Comparison of ENCODE assay signal across 15 cellular contexts in the genomic region with DNA sequence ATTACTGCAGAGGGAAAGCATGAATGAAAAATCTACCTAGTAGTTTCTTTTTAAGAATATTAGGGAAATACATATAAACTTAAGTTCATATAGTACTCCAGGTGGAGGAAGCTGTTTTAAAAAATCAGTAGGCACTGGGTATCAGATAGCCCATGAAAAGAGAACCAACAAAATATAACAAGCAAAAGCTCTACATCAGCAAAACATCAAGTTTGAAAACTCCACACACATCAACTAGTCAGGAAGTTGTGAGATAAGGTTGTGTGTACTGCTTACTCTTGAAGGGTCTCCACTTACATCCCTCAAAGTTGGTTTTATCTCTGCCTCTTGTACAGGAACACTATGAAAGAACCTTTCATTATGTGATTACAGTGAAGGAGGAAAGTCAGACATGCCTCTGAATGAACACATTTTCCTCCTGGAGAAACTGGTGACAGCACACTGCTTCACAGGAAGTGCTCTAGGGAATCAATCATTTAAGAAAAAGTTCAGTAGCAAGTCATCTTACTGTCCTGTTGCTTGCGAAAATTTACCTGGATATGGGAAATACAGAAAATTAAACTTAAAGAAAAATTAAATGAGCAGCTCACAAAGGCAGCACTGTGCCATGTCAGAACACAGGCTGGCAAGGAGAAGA. TPM values are rescaled to one million over a fixed set of nuclear protein-coding genes. Genes with fewer than 3 reads are reported as not detected.
DNase-seq lines count a peak whose midpoint lies in the region; ATAC-seq and FAIRE-seq lines count a peak whose summit lies in the region.
"Had no signal": no experiment of that assay in that cellular context is flagged by ENCODE, and none has a peak within 500 bp of the region (broad histone marks: within the 10 kb centered on the region; RNA-seq: fewer than 3 reads in every experiment).

No MANE protein-coding gene starts in this region.

- H3K36me3 Mint-ChIP-seq in CD8-positive, alpha-beta memory T cell, result peaks cover 14 to 55% (median 16%) of the 10 kb centered on the region in 3 donors
- peaks cover 11% of the 10 kb centered on the region for H3K36me3 Mint-ChIP-seq in memory B cell
- peaks cover 15% of the 10 kb centered on the region for H3K36me3 Mint-ChIP-seq in activated naive CD4-positive, alpha-beta T cell treated with anti-CD3 and anti-CD28 coated beads, Interleukin-2, amount 10 ng/mL, durations not matched to agents 7 days and 5 days
- peaks cover 41% of the 10 kb centered on the region for H3K36me3 Mint-ChIP-seq in activated naive CD8-positive, alpha-beta T cell treated with anti-CD3 and anti-CD28 coated beads, Interleukin-2, amount 50 U/mL, for 24 hours (ENCODE audit: low read depth)

- POLR2A ChIA-PET in CD8-positive, alpha-beta memory T cell (lab: Charles Lee), result interaction anchor here (0.6 kb wide), 1 partner anchor 666 kb away, joined by 3 read pairs; no protein-coding TSS in a partner anchor

- H3K9ac ChIP-seq in adipocyte (ENCODE audit: low read length) (peak overlapping the region; percentile 43), subcutaneous abdominal adipose tissue (ENCODE audit: low read length in 5 of 5) (no peak overlapping the region)

- peaks cover 9% of the 10 kb centered on the region for H3K4me1 ChIP-seq in CD8-positive, alpha-beta memory T cell (ENCODE audit: insufficient read depth, low read length)
- peaks cover 43% of the 10 kb centered on the region for H3K4me1 ChIP-seq in adipocyte (ENCODE audit: control insufficient read depth, insufficient read depth, low read length)
- H3K4me1 ChIP-seq in subcutaneous abdominal adipose tissue (ENCODE audit: control insufficient read depth in 5 of 5, insufficient read depth in 5 of 5, low read length in 5 of 5), result peaks cover 0 to 11% (median 5%) of the 10 kb centered on the region in 5 donors

- H3K27ac ChIP-seq in CD8-positive, alpha-beta memory T cell (ENCODE audit: low read depth, low read length), result no peak overlapping the region
- peak overlapping the region; percentile 12 for H3K27ac ChIP-seq in subcutaneous abdominal adipose tissue (ENCODE audit: low read depth, low read length)

- peak overlapping the region in 5 of 8 donors; percentile 46 to 80 (median 50) for H3K27ac Mint-ChIP-seq in CD8-positive, alpha-beta memory T cell
- peak overlapping the region; percentile 93 for H3K27ac Mint-ChIP-seq in memory B cell
- H3K27ac Mint-ChIP-seq in activated naive CD4-positive, alpha-beta T cell treated with anti-CD3 and anti-CD28 coated beads, Interleukin-2, amount 10 ng/mL, durations not matched to agents 7 days and 5 days, result no peak overlapping the region
- no peak overlapping the region for H3K27ac Mint-ChIP-seq in activated naive CD8-positive, alpha-beta T cell treated with anti-CD3 and anti-CD28 coated beads, Interleukin-2, amount 50 U/mL, for 24 hours
- H3K27ac Mint-ChIP-seq: activated CD4-positive, alpha-beta T cell treated with anti-CD3 and anti-CD28 coated beads, Interleukin-2, amount 10 ng/mL, durations not matched to agents 7 days and 5 days had no signal

- no peak overlapping the region for H3K4me3 Mint-ChIP-seq in CD8-positive, alpha-beta memory T cell
- H3K4me3 Mint-ChIP-seq in memory B cell, result no peak overlapping the region
- H3K4me3 Mint-ChIP-seq in activated naive CD4-positive, alpha-beta T cell treated with anti-CD3 and anti-CD28 coated beads, Interleukin-2, amount 10 ng/mL, durations not matched to agents 7 days and 5 days, result no peak overlapping the region
- H3K4me3 Mint-ChIP-seq in activated naive CD8-positive, alpha-beta T cell treated with anti-CD3 and anti-CD28 coated beads, Interleukin-2, amount 50 U/mL, for 24 hours, result no peak overlapping the region
- H3K4me3 Mint-ChIP-seq: activated CD4-positive, alpha-beta T cell treated with anti-CD3 and anti-CD28 coated beads, Interleukin-2, amount 10 ng/mL, durations not matched to agents 7 days and 5 days had no signal

- H3K27me3 ChIP-seq in CD8-positive, alpha-beta memory T cell (ENCODE audit: insufficient read depth, low read length, poor library complexity, severe bottlenecking), result no peaks in the 10 kb centered on the region
- no peaks in the 10 kb centered on the region for H3K27me3 ChIP-seq in adipocyte (replicated peaks; ENCODE audit: control insufficient read depth, insufficient read depth, low read length)
- no peaks in the 10 kb centered on the region for H3K27me3 ChIP-seq in subcutaneous abdominal adipose tissue (ENCODE audit: control insufficient read depth in 5 of 5, insufficient read depth in 4 of 5, low read length in 5 of 5)

- peaks cover 15 to 28% (median 23%) of the 10 kb centered on the region in 3 donors for H3K4me1 Mint-ChIP-seq in CD8-positive, alpha-beta memory T cell
- peaks cover 12% of the 10 kb centered on the region for H3K4me1 Mint-ChIP-seq in memory B cell
- peaks cover 14% of the 10 kb centered on the region for H3K4me1 Mint-ChIP-seq in activated naive CD4-positive, alpha-beta T cell treated with anti-CD3 and anti-CD28 coated beads, Interleukin-2, amount 10 ng/mL, durations not matched to agents 7 days and 5 days
- H3K4me1 Mint-ChIP-seq in activated naive CD8-positive, alpha-beta T cell treated with anti-CD3 and anti-CD28 coated beads, Interleukin-2, amount 50 U/mL, for 24 hours, result peaks cover 16% of the 10 kb centered on the region

- H3K36me3 ChIP-seq in CD8-positive, alpha-beta memory T cell (ENCODE audit: insufficient read depth, low read length), result no peaks in the 10 kb centered on the region
- H3K36me3 ChIP-seq in adipocyte (ENCODE audit: control insufficient read depth, insufficient read depth, low read length, severe bottlenecking), result peaks cover 6% of the 10 kb centered on the region
- H3K36me3 ChIP-seq in subcutaneous abdominal adipose tissue (ENCODE audit: control insufficient read depth in 5 of 5, insufficient read depth in 5 of 5, low read length in 5 of 5), result peaks cover 0 to 8% (median 3%) of the 10 kb centered on the region in 5 donors

- H3K4me3 ChIP-seq in CD8-positive, alpha-beta memory T cell (ENCODE audit: low read length), result no peak overlapping the region
- H3K4me3 ChIP-seq in adipocyte (ENCODE audit: low read length) (no peak overlapping the region), subcutaneous abdominal adipose tissue (ENCODE audit: low read depth in 1 of 5, low read length in 5 of 5) (no peak overlapping the region)

- no peaks in the 10 kb centered on the region for H3K27me3 Mint-ChIP-seq in CD8-positive, alpha-beta memory T cell
- H3K27me3 Mint-ChIP-seq in memory B cell, result no peaks in the 10 kb centered on the region
- no peaks in the 10 kb centered on the region for H3K27me3 Mint-ChIP-seq in activated naive CD4-positive, alpha-beta T cell treated with anti-CD3 and anti-CD28 coated beads, Interleukin-2, amount 10 ng/mL, durations not matched to agents 7 days and 5 days
- no peaks in the 10 kb centered on the region for H3K27me3 Mint-ChIP-seq in activated naive CD8-positive, alpha-beta T cell treated with anti-CD3 and anti-CD28 coated beads, Interleukin-2, amount 50 U/mL, for 24 hours
- H3K27me3 Mint-ChIP-seq: activated CD4-positive, alpha-beta T cell treated with anti-CD3 and anti-CD28 coated beads, Interleukin-2, amount 10 ng/mL, durations not matched to agents 7 days and 5 days had no signal

- no peaks in the 10 kb centered on the region for H3K9me3 ChIP-seq in CD8-positive, alpha-beta memory T cell (ENCODE audit: low read length)
- H3K9me3 ChIP-seq in adipocyte (ENCODE audit: control insufficient read depth, low read length) (no peaks in the 10 kb centered on the region), subcutaneous abdominal adipose tissue (ENCODE audit: control insufficient read depth in 5 of 5, low read length in 5 of 5) (no peaks in the 10 kb centered on the region)

- DNase-seq in CD8-positive, alpha-beta memory T cell, result no peak
- DNase-seq in adipocyte (ENCODE audit: low read depth) (no peak), memory B cell (ENCODE audit: low spot score in 2 of 2) (no peak), epidermal melanocyte (ENCODE audit: insufficient read length, low spot score) (no peak), GM19239 (ENCODE audit: insufficient read length, low spot score) (no peak)
- DNase-seq in activated naive CD4-positive, alpha-beta T cell treated with anti-CD3 and anti-CD28 coated beads, Interleukin-2, amount 10 ng/mL, durations not matched to agents 7 days and 5 days, result no peak
- DNase-seq in activated naive CD8-positive, alpha-beta T cell treated with anti-CD3 and anti-CD28 coated beads, Interleukin-2, amount 50 U/mL, for 24 hours, result no peak
- DNase-seq: activated CD4-positive, alpha-beta T cell treated with anti-CD3 and anti-CD28 coated beads, Interleukin-2, amount 10 ng/mL, durations not matched to agents 7 days and 5 days; activated effector memory CD4-positive, alpha-beta T cell treated with Interleukin-2 at 50 U/mL for 16 hours; NCI-H446 treated with DMSO at 0.1 percent for 48 hours; PC-3; posterior cingulate gyrus; stimulated activated CD4-positive, alpha-beta T cell treated with anti-CD3 and anti-CD28 coated beads, Interleukin-4, amount 100 ng/mL, for 24 hours; stimulated activated naive CD4-positive, alpha-beta T cell treated with Interleukin-2 at 50 U/mL for 16 hours had no signal

- no peaks in the 10 kb centered on the region for H3K9me3 Mint-ChIP-seq in CD8-positive, alpha-beta memory T cell
- H3K9me3 Mint-ChIP-seq in memory B cell, result peaks cover 1% of the 10 kb centered on the region
- no peaks in the 10 kb centered on the region for H3K9me3 Mint-ChIP-seq in activated naive CD4-positive, alpha-beta T cell treated with anti-CD3 and anti-CD28 coated beads, Interleukin-2, amount 10 ng/mL, durations not matched to agents 7 days and 5 days
- no peaks in the 10 kb centered on the region for H3K9me3 Mint-ChIP-seq in activated naive CD8-positive, alpha-beta T cell treated with anti-CD3 and anti-CD28 coated beads, Interleukin-2, amount 50 U/mL, for 24 hours
- H3K9me3 Mint-ChIP-seq: activated CD4-positive, alpha-beta T cell treated with anti-CD3 and anti-CD28 coated beads, Interleukin-2, amount 10 ng/mL, durations not matched to agents 7 days and 5 days had no signal

- no peak for ATAC-seq in memory B cell (ENCODE audit: low read depth)
- no peak for ATAC-seq in activated naive CD8-positive, alpha-beta T cell treated with anti-CD3 and anti-CD28 coated beads, Interleukin-2, amount 50 U/mL, for 24 hours
- ATAC-seq: PC-3 had no signal

- FAIRE-seq in GM19239 (lab: Jason Lieb, UNC), result no peak

- CTCF ChIA-PET in CD8-positive, alpha-beta memory T cell (lab: Charles Lee), result interaction anchor here (1.4 kb wide), 1 partner anchor 593 kb away, joined by 3 read pairs; no protein-coding TSS in a partner anchor
- CTCF ChIA-PET in activated naive CD4-positive, alpha-beta T cell treated with anti-CD3 and anti-CD28 coated beads, Interleukin-2, amount 10 ng/mL, durations not matched to agents 7 days and 5 days (lab: Charles Lee), result interaction anchor here (1.2 to 1.6 kb wide), 5 partner anchors 18 to 565 kb away, joined by 3 to 8 read pairs (median 5); no protein-coding TSS in a partner anchor

RNA-seq across cellular contexts. Expression of gene THADA, which starts 57.7 kb away (rescaled TPM):
- 10 to 100 TPM; 45.8 to 48.7 TPM for total RNA-seq in CD8-positive, alpha-beta memory T cell
- 12.2 TPM for polyA plus RNA-seq in CD8-positive, alpha-beta memory T cell

Comparison
In these comparisons a context has a peak if more than half of its experiments do, and no peak if none do; other contexts are left out.
1. H3K27ac Mint-ChIP-seq: peak in CD8-positive, alpha-beta memory T cell (5 of 8) and memory B cell (single experiment); none in activated naive CD4-positive, alpha-beta T cell treated with anti-CD3 and anti-CD28 coated beads, Interleukin-2, amount 10 ng/mL, durations not matched to agents 7 days and 5 days (single experiment) and activated naive CD8-positive, alpha-beta T cell treated with anti-CD3 and anti-CD28 coated beads, Interleukin-2, amount 50 U/mL, for 24 hours (single experiment).